11 cellular contexts compared by ENCODE assay signal in the genomic region with DNA sequence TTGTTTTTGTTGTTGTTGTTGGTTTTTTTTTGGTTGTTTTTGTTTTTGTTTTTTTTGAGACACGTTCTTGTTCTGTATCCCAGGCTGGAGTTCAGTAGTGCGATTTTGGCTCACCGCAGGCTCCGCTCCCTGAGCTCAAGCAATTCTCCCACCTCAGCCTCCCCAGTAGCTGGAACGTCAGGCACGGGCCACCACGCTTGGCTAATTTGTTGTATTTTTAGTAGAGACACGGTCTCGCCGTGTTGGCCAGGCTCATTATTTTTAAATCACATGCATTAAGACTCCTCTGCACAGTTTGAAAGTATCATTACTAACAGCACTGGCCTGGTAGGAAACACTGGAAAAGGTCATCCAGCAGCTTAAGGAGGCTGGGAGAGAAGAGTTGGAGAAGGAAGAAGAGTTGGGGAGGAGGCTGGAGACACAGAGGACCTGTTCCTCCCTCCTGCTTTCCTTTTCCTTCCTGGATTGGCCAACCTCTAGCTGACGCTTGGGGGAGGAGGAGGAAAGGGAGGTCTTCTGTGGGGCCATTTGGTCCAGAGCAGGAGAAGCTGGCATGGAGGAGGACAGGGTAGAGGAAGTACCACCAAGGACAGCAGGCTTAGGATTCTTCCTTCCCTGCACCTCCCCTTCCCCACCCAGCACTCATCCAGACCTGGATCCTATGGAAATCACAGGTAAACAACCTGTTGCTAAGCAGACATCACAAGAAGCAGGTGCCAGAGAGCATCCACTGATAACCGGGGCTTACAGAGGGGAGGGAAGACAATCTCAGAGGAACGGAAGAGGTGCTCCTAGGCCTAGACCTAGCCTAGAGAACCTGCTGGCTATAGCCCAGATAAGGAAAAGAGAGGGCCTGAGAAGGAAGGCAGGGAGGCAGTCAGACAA.
DNase-seq lines count a peak whose midpoint lies in the region; ATAC-seq, FAIRE-seq and TF ChIP-seq lines count a peak whose summit lies in the region.
"Had no signal": no experiment of that assay in that cellular context is flagged by ENCODE, and none has a peak within 500 bp of the region (broad histone marks: within the 10 kb centered on the region; RNA-seq: fewer than 3 reads in every experiment).

No MANE protein-coding gene starts in this region.

- H3K27me3 ChIP-seq in small intestine (ENCODE audit: control insufficient read depth in 2 of 2, insufficient read depth in 2 of 2, low read length in 2 of 2), result no peaks in the 10 kb centered on the region
- H3K27me3 ChIP-seq in upper lobe of left lung, result no peaks in the 10 kb centered on the region

- TF ChIP-seq CTCF in upper lobe of left lung (IDR thresholded peaks at IDR 0.05), result no peak

- ATAC-seq in left ventricle myocardium superior (peak; percentile 5), HG02642 (IDR thresholded peaks at IDR 0.05; ENCODE audit: poor library complexity, unreplicated experiment) (no peak), upper lobe of left lung (ENCODE audit: low FRiP score in 2 of 2) (no peak)

- 73 to 81% (median 76%) methylated on average over 12 to 13 of the region's 13 CpGs for WGBS in small intestine, 3 donors
- WGBS in upper lobe of left lung, 2 donors, result 81 to 85% methylated on average over 13 of the region's 13 CpGs

- peaks cover 8 to 9% of the 10 kb centered on the region in 2 donors for H3K4me1 ChIP-seq in small intestine (ENCODE audit: control insufficient read depth in 2 of 2, insufficient read depth in 1 of 2, low read depth in 1 of 2, low read length in 1 of 2)
- H3K4me1 ChIP-seq in upper lobe of left lung, result peaks cover 28 to 37% (median 35%) of the 10 kb centered on the region in 4 donors

- no peak for TF ChIP-seq EP300 in upper lobe of left lung (IDR thresholded peaks at IDR 0.05)

- intact Hi-C loops in left ventricle myocardium superior (cut with micrococcal nuclease), result no loop called here

- DNase-seq in NCI-H748 (lab: John Stamatoyannopoulos, UW; ENCODE audit: unreplicated experiment), result peak; percentile 13
- DNase-seq in NCI-H748 treated with DMSO at 0.1 percent for 48 hours (lab: John Stamatoyannopoulos, UW), result no peak
- peak; percentile 36 for DNase-seq in NCI-H510A (lab: John Stamatoyannopoulos, UW)
- no peak for DNase-seq in left ventricle myocardium superior
- DNase-seq in small intestine, result peak; percentile 20
- DNase-seq in HuH-7 (ENCODE audit: low spot score), result no peak
- DNase-seq in upper lobe of left lung, result no peak
- DNase-seq: NCI-H524 treated with DMSO at 0.1 percent for 48 hours, retina had no signal

- H3K36me3 ChIP-seq in small intestine (ENCODE audit: control insufficient read depth in 2 of 2, insufficient read depth in 2 of 2, low read length in 2 of 2) (no peaks in the 10 kb centered on the region), upper lobe of left lung (no peaks in the 10 kb centered on the region)
- H3K36me3 ChIP-seq: esophagus muscularis mucosa had no signal

- H3K9me3 ChIP-seq in small intestine (ENCODE audit: control insufficient read depth, low read depth), result no peaks in the 10 kb centered on the region
- no peaks in the 10 kb centered on the region for H3K9me3 ChIP-seq in upper lobe of left lung
- H3K9me3 ChIP-seq: esophagus muscularis mucosa had no signal

- TF ChIP-seq POLR2A in upper lobe of left lung (IDR thresholded peaks at IDR 0.05), result no peak

- no peak for FAIRE-seq in small intestine (lab: Jason Lieb, UNC)

- H3K27ac ChIP-seq in small intestine (ENCODE audit: low read depth in 1 of 2, low read length in 1 of 2) (peak overlapping the region in 1 of 2 donors; percentile 12), upper lobe of left lung (peak overlapping the region in 2 of 4 donors; percentile 39 to 65)

- H3K4me3 ChIP-seq in small intestine (ENCODE audit: low read depth in 1 of 2, low read length in 2 of 2), result no peak overlapping the region
- H3K4me3 ChIP-seq in upper lobe of left lung, result no peak overlapping the region

Comparison
In these comparisons a context has a peak if more than half of its experiments do, and no peak if none do; other contexts are left out.
1. DNase-seq: peak in NCI-H748 (single experiment), NCI-H510A (single experiment) and small intestine (single experiment); none in NCI-H748 treated with DMSO at 0.1 percent for 48 hours (single experiment), left ventricle myocardium superior (single experiment), HuH-7 (single experiment) and upper lobe of left lung (0 of 2).